ENCODE assay signal across 9 cellular contexts in the genomic region with DNA sequence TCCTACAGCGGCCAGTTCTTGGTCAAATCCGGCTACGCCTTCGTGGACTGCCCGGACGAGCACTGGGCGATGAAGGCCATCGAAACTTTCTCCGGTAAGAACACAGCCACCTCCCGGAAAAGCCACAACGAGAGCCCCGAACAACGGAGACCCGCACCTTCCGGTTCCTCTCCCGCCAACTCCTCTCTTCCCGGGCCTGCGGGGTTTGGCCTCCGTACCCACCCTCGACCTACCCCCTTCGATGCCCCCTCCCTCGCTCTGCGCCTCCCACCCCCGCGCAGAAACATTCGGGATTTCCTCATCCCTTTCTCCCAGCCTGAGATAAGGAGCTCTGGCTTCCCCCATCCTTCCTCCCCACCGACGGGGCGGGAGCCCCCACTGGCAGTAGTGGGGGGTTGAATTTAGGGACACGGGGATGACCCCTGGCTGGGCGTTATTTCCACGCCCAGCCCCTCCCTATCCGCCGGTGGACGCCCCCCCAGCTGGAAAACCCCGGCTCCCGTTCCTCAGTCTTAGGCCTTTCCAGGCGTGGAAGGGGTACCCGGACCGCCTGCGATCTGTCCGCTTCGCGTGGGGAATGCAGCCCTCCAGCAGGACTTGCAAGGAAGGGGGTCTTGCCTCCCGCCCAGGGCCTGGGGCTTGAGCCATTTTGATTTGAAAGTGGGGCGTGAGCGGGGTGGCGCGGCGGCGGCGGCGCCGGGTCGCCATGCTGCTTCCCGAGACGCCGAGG. TPM values are rescaled to one million over a fixed set of nuclear protein-coding genes. Genes with fewer than 3 reads are reported as not detected.
DNase-seq lines count a peak whose midpoint lies in the region; ATAC-seq and TF ChIP-seq lines count a peak whose summit lies in the region.
"Had no signal": no experiment of that assay in that cellular context is flagged by ENCODE, and none has a peak within 500 bp of the region (broad histone marks: within the 10 kb centered on the region; RNA-seq: fewer than 3 reads in every experiment).

No MANE protein-coding gene starts in this region.

- WGBS in ectodermal cell, 2 experiments = 0% methylated on average over 57 to 58 of the region's 58 CpGs

- H3K27me3 ChIP-seq in GM06990 (replicated peaks; ENCODE audit: control insufficient read depth, insufficient read depth, low read length) (peaks cover 5% of the 10 kb centered on the region; the same call in 1 of the 2 replicates), ectodermal cell (ENCODE audit: control insufficient read depth, insufficient read depth, low read length, poor library complexity, severe bottlenecking) (no peaks in the 10 kb centered on the region), neuron (ENCODE audit: insufficient read depth, low read length) (no peaks in the 10 kb centered on the region)

- ATAC-seq in HG03565 (IDR thresholded peaks at IDR 0.05; ENCODE audit: unreplicated experiment) = no peak

- peak overlapping the region; percentile 99 for H3K27ac ChIP-seq in ectodermal cell (ENCODE audit: insufficient read depth, low read depth, low read length, poor library complexity, severe bottlenecking)
- H3K27ac ChIP-seq: skin epidermis had no signal

- no peak for TF ChIP-seq CTCF in GM06990 (IDR thresholded peaks at IDR 0.05; ENCODE audit: insufficient read depth, low read length, poor library complexity, severe bottlenecking)

- in situ Hi-C loops in G401 (cut with HindIII; ENCODE audit: low sequenced_read_pairs) = no loop called here

- H2AFZ ChIP-seq in neuron (ENCODE audit: low read depth, low read length) = no peak overlapping the region

- H3K9me3 ChIP-seq in ectodermal cell (ENCODE audit: control insufficient read depth, low read length) (no peaks in the 10 kb centered on the region), neuron (ENCODE audit: low read length) (no peaks in the 10 kb centered on the region)

- H3K4me3 ChIP-seq in GM06990 (replicated peaks; ENCODE audit: low read depth, low read length) (peak overlapping the region; percentile 68), ectodermal cell (ENCODE audit: insufficient read depth, low read depth, low read length) (peak overlapping the region; percentile 98), neuron (ENCODE audit: low read length) (peak overlapping the region; percentile 66)

- H3K4me1 ChIP-seq in ectodermal cell (ENCODE audit: control insufficient read depth, insufficient read depth, low read length) (peaks cover 5% of the 10 kb centered on the region), neuron (ENCODE audit: insufficient read depth, low read length) (peaks cover 34% of the 10 kb centered on the region)

- DNase-seq in GM06990 (ENCODE audit: extremely low read depth, insufficient read length) = no peak
- peak; percentile 27 for DNase-seq in NCI-H748 treated with DMSO at 0.1 percent for 48 hours (lab: John Stamatoyannopoulos, UW)
- no peak for DNase-seq in NCI-H2029 (lab: John Stamatoyannopoulos, UW)
- DNase-seq in G401 (ENCODE audit: low spot score) = no peak
- DNase-seq in HuH-7.5 (ENCODE audit: low spot score) = no peak

- H3K36me3 ChIP-seq in GM06990 (ENCODE audit: control insufficient read depth, insufficient read depth, low read length) (no peaks in the 10 kb centered on the region), ectodermal cell (ENCODE audit: control insufficient read depth, insufficient read depth, low read length) (no peaks in the 10 kb centered on the region), neuron (ENCODE audit: insufficient read depth, low read length) (no peaks in the 10 kb centered on the region)

RNA-seq across cellular contexts. Expression of a gene that starts 0.8 kb away (rescaled TPM):
- 165 TPM for polyA plus RNA-seq in ectodermal cell (2013, experiment 1 of 4)
- polyA plus RNA-seq in ectodermal cell (2013, experiment 2 of 4) = 198 TPM
- polyA plus RNA-seq in ectodermal cell (2013, experiment 3 of 4) = 127 TPM
- polyA plus RNA-seq in ectodermal cell (2013, experiment 4 of 4) = 141 TPM
- total RNA-seq in G401 (2014; rRNA removed; shearing (Covaris generic)) = 63.0 and 86.2 TPM in 2 replicates

RNA-seq across cellular contexts. Expression of a gene that starts 29.6 kb away (rescaled TPM):
- polyA plus RNA-seq in ectodermal cell (2013, experiment 1 of 4) = not detected
- 0.30 TPM for polyA plus RNA-seq in ectodermal cell (2013, experiment 2 of 4)
- polyA plus RNA-seq in ectodermal cell (2013, experiment 3 of 4) = not detected
- polyA plus RNA-seq in ectodermal cell (2013, experiment 4 of 4) = not detected
- total RNA-seq in G401 (2014; rRNA removed; shearing (Covaris generic)) = 0.20 and 1.5 TPM in 2 replicates

RNA-seq across cellular contexts. Expression of a gene that starts 53.4 kb away (rescaled TPM):
- 116 TPM for polyA plus RNA-seq in ectodermal cell (2013, experiment 1 of 4)
- 117 TPM for polyA plus RNA-seq in ectodermal cell (2013, experiment 2 of 4)
- polyA plus RNA-seq in ectodermal cell (2013, experiment 3 of 4) = 96.5 TPM
- 98.8 TPM for polyA plus RNA-seq in ectodermal cell (2013, experiment 4 of 4)
- total RNA-seq in G401 (2014; rRNA removed; shearing (Covaris generic)) = 206 and 275 TPM in 2 replicates
